ENCODE assay signal across 17 cellular contexts in genomic region chr5:137179203-137179602, GRCh38.
"Had no signal": no experiment of that assay in that cellular context is flagged by ENCODE, and none has a peak within 500 bp of the region (broad histone marks: within the 10 kb centered on the region; RNA-seq: fewer than 3 reads in every experiment).

No MANE protein-coding gene starts in this region.

- DNase-seq: effector memory CD4-positive, alpha-beta T cell; gastrocnemius medialis; mammary epithelial cell; mucosa of descending colon; naive thymus-derived CD8-positive, alpha-beta T cell; posterior cingulate gyrus; spleen; stimulated activated CD4-positive, alpha-beta T cell treated with anti-CD3 and anti-CD28 coated beads, Interleukin-15, amount 100 ng/mL, for 24 hours; stimulated activated CD4-positive, alpha-beta T cell treated with anti-CD3 and anti-CD28 coated beads, Interleukin-1b, Interleukin-23, amount 100 ng/mL, for 48 hours; stimulated activated CD4-positive, alpha-beta T cell treated with anti-CD3 and anti-CD28 coated beads, Interleukin-4, amount 100 ng/mL, for 24 hours; tibial artery; upper lobe of left lung; uterus had no signal

- H3K4me3 ChIP-seq: gastrocnemius medialis, mucosa of descending colon, spleen, tibial artery, upper lobe of left lung, uterus had no signal

- ATAC-seq: esophagus mucosa; gastrocnemius medialis; left lobe of liver; mucosa of descending colon; naive thymus-derived CD8-positive, alpha-beta T cell; sciatic nerve had no signal

- H3K9me3 ChIP-seq: gastrocnemius medialis, mucosa of descending colon, spleen, tibial artery, upper lobe of left lung, uterus had no signal

- H3K27me3 ChIP-seq: gastrocnemius medialis, spleen, tibial artery, upper lobe of left lung, uterus had no signal

- H3K27ac ChIP-seq: gastrocnemius medialis, spleen, tibial artery, upper lobe of left lung, uterus had no signal

- FAIRE-seq: endometrium had no signal

- H3K4me1 ChIP-seq: gastrocnemius medialis, spleen, tibial artery, upper lobe of left lung, uterus had no signal

- H3K36me3 ChIP-seq: gastrocnemius medialis, spleen, tibial artery, upper lobe of left lung, uterus had no signal
